In the genomic region with DNA sequence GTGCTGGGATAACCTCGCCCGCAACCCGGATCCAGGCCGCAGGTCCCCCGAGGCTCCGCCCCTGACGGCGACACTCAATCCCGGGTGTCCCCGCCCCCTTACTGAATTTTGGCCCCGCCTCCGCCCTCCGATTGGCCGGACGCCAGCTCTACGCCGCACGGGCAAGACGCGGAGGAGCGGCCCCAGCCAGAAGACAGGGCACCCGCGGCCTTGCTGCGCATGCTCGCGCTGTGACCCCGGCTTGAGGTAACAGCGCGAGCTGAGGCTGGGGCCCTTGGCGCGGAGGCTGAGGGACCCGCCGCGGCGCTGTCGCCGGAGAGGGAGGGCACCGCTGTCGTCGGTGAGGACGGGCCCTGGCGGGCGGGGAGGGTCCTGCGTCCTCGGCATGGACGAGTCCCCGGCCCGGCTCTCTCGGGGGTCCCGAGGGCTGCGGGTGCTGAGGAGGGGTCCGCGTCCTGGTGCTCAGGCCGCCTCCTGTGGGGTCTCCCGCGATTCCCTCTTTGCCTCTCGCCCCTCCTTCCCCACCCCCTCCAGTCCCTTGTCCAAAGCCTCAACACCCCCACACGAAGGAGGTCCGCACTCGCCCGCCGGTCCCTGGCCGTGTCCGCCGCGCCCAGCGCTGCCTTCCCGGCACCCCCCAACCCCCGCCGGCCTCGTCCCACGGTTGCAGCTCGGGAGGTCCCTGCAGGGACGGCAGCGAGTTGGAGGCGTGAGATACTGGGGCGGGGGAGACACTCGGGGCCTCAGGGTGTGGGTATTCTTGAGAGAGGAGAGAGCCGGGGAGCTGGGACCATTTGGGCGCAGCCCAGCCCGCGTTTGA, we compare ENCODE assay signal across 8 cellular contexts. TPM values are rescaled to one million over a fixed set of nuclear protein-coding genes. Genes with fewer than 3 reads are reported as not detected.
DNase-seq lines count a peak whose midpoint lies in the region; ATAC-seq, FAIRE-seq and TF ChIP-seq lines count a peak whose summit lies in the region.

A gene with protein sequence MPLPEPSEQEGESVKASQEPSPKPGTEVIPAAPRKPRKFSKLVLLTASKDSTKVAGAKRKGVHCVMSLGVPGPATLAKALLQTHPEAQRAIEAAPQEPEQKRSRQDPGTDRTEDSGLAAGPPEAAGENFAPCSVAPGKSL (plus strand): TSS at position 189 of the 820 bp plus-strand sequence. CDS start 13,235 bp downstream, outside the sequence.

- TF ChIP-seq POLR2A in esophagus muscularis mucosa (IDR thresholded peaks at IDR 0.05; ENCODE audit: low read depth) = peak; percentile 35

- H3K9me3 Mint-ChIP-seq in activated T-cell treated with anti-CD3 and anti-CD28 coated beads, Interleukin-2, amount 50 U/mL, for 72 hours = no peaks in the 10 kb centered on the region

- H3K9me3 ChIP-seq in KOPT-K1 (ENCODE audit: insufficient read depth, low read length, poor library complexity, severe bottlenecking) = peaks cover 15% of the 10 kb centered on the region
- no peaks in the 10 kb centered on the region for H3K9me3 ChIP-seq in esophagus muscularis mucosa

- 1% methylated on average over 10 of the region's 82 CpGs for WGBS in esophagus muscularis mucosa

- peak; percentile 68 for FAIRE-seq in RCC 7860 (lab: Jason Lieb, UNC)

- intact Hi-C loops in esophagus muscularis mucosa (cut with DNase I) = no loop called here

- H3K4me1 ChIP-seq in esophagus muscularis mucosa = peaks cover 8 to 20% (median 17%) of the 10 kb centered on the region in 4 donors

- H3K27me3 ChIP-seq in esophagus muscularis mucosa = no peaks in the 10 kb centered on the region

- TF ChIP-seq CTCF in esophagus muscularis mucosa (IDR thresholded peaks at IDR 0.05) = peak; percentile 8 to 19 (median 18)

- H3K27ac ChIP-seq in KOPT-K1 (ENCODE audit: low read depth, low read length, poor library complexity, severe bottlenecking) (peak within 1 kb of the TSS; percentile 73), esophagus muscularis mucosa (replicated peaks in 1 of 4) (peak within 1 kb of the TSS; percentile 94 to 99 (median 98))

- peak; percentile 69 for ATAC-seq in GM21786 (IDR thresholded peaks at IDR 0.05; ENCODE audit: unreplicated experiment)
- peak; percentile 84 to 85 for ATAC-seq in activated T-cell treated with anti-CD3 and anti-CD28 coated beads, Interleukin-2, amount 50 U/mL, for 72 hours (replicated peaks in 1 of 2)

- H3K36me3 Mint-ChIP-seq in activated T-cell treated with anti-CD3 and anti-CD28 coated beads, Interleukin-2, amount 50 U/mL, for 72 hours (ENCODE audit: insufficient read depth in 2 of 2) = no peaks in the 10 kb centered on the region

- H3K27ac Mint-ChIP-seq in activated T-cell treated with anti-CD3 and anti-CD28 coated beads, Interleukin-2, amount 50 U/mL, for 72 hours = peak within 1 kb of the TSS; percentile 82

- DNase-seq in DMS79 (lab: John Stamatoyannopoulos, UW) = peak; percentile 82
- DNase-seq in RCC 7860 (ENCODE audit: low spot score) = peak; percentile 89
- peak; percentile 99 to 100 for DNase-seq in activated T-cell treated with anti-CD3 and anti-CD28 coated beads, Interleukin-2, amount 50 U/mL, for 72 hours
- peak; percentile 100 for DNase-seq in esophagus muscularis mucosa (ENCODE audit: extremely low spot score)
- DNase-seq in myocyte (ENCODE audit: low read depth) = peak; percentile 97
- DNase-seq in stimulated activated CD8-positive, alpha-beta memory T cell treated with anti-CD3 and anti-CD28 coated beads, Interleukin-7, amount 100 ng/mL, for 48 hours (ENCODE audit: extremely low read depth in 1 of 2, low read depth in 1 of 2) = peak; percentile 98 to 99

- H3K4me1 Mint-ChIP-seq in activated T-cell treated with anti-CD3 and anti-CD28 coated beads, Interleukin-2, amount 50 U/mL, for 72 hours (ENCODE audit: low read depth) = peaks cover 13% of the 10 kb centered on the region

- no peaks in the 10 kb centered on the region for H3K27me3 Mint-ChIP-seq in activated T-cell treated with anti-CD3 and anti-CD28 coated beads, Interleukin-2, amount 50 U/mL, for 72 hours (ENCODE audit: low read depth)

- peak within 1 kb of the TSS; percentile 91 to 94 for H3K4me3 Mint-ChIP-seq in activated T-cell treated with anti-CD3 and anti-CD28 coated beads, Interleukin-2, amount 50 U/mL, for 72 hours

- H3K36me3 ChIP-seq in KOPT-K1 (ENCODE audit: insufficient read depth, low read length) (no peaks in the 10 kb centered on the region), esophagus muscularis mucosa (peaks cover 0 to 6% (median 0%) of the 10 kb centered on the region in 4 donors)

- peak within 1 kb of the TSS; percentile 75 to 98 (median 92) for H3K4me3 ChIP-seq in esophagus muscularis mucosa

- TF ChIP-seq EP300 in esophagus muscularis mucosa (IDR thresholded peaks at IDR 0.05) = no peak

RNA-seq across cellular contexts. Expression of the gene that starts here (rescaled TPM):
- 10 to 100 TPM; 26.4 to 29.1 TPM for total RNA-seq in activated T-cell treated with anti-CD3 and anti-CD28 coated beads, Interleukin-2, amount 50 U/mL, for 72 hours
- total RNA-seq in esophagus muscularis mucosa (10 to 100 TPM; 41.9 to 47.2 (median 43.9) TPM), myocyte (59.9 and 77.1 TPM in 2 replicates)
- 46.2 TPM for polyA plus RNA-seq in myocyte (2012)

Comparison
In these comparisons a context has a peak if more than half of its experiments do, and no peak if none do; other contexts are left out.
1. Peak in every context shown above with its lines: DNase-seq, ATAC-seq, H3K4me3 ChIP-seq and H3K27ac ChIP-seq.